ENCODE assay signal across 17 cellular contexts in genomic region chr17:27755706-27756466, GRCh38. TPM values are rescaled to one million over a fixed set of nuclear protein-coding genes. Genes with fewer than 3 reads are reported as not detected.
"Had no signal": no experiment of that assay in that cellular context is flagged by ENCODE, and none has a peak within 500 bp of the region (broad histone marks: within the 10 kb centered on the region; RNA-seq: fewer than 3 reads in every experiment).

No MANE protein-coding gene starts in this region.

- H3K27me3 ChIP-seq: adrenal gland, body of pancreas, breast epithelium, MG63 had no signal

- DNase-seq: activated B cell treated with CpG ODN at 0.5 μM for 24 hours, NCI-H1048, NCI-H2081 treated with DMSO at 0.1 percent for 48 hours, NCI-H524 treated with DMSO at 0.1 percent for 48 hours, Right ventricle myocardium superior had no signal

- H3K27ac ChIP-seq: adrenal gland, body of pancreas, breast epithelium, VCaP had no signal

- H3K4me1 ChIP-seq: adrenal gland, body of pancreas, breast epithelium had no signal

- H3K36me3 ChIP-seq: adrenal gland, breast epithelium, MG63 had no signal

- H3K4me3 ChIP-seq: adrenal gland, body of pancreas, breast epithelium, MG63 had no signal

- H3K9me3 ChIP-seq: adrenal gland, body of pancreas, breast epithelium, MG63 had no signal

RNA-seq across cellular contexts. Expression of gene NOS2, which starts 44.4 kb away (rescaled TPM):
- total RNA-seq: activated B cell treated with CpG ODN at 0.5 μM for 24 hours; activated CD4-positive, alpha-beta T cell treated with anti-CD3 and anti-CD28 coated beads, Interleukin-2, amount 10 ng/mL, durations not matched to agents 24 days and 14 days; activated CD8-positive, alpha-beta T cell treated with anti-CD3 and anti-CD28 coated beads for 36 hours; activated naive CD4-positive, alpha-beta T cell treated with anti-CD3 and anti-CD28 coated beads, Interleukin-2, amount 50 U/mL, for 72 hours; activated T-cell treated with anti-CD3 and anti-CD28 coated beads, Interleukin-2, amount 50 U/mL, for 4 hours; activated T-helper 1 cell treated with anti-CD3 and anti-CD28 coated beads, Interleukin-12 subunit alpha, Interleukin-12 subunit beta, Interleukin-2, Interleukin-4 antibody, amounts not matched to agents 30 ng/mL and 10 ng/mL and 1 ng/mL, durations not matched to agents 14 hours and 24 hours and 36 hours; NCI-H460; OCI-LY7 had no signal
